Comparison of ENCODE assay signal across 8 cellular contexts in genomic region chr3:48664313-48664644, GRCh38. TPM values are rescaled to one million over a fixed set of nuclear protein-coding genes. Genes with fewer than 3 reads are reported as not detected.
DNase-seq lines count a peak whose midpoint lies in the region; ATAC-seq and TF ChIP-seq lines count a peak whose summit lies in the region.

No MANE protein-coding gene starts in this region.

- peaks cover 5% of the 10 kb centered on the region for H3K36me3 Mint-ChIP-seq in stimulated activated naive CD8-positive, alpha-beta T cell treated with anti-CD3 and anti-CD28 coated beads, Interleukin-15, Interleukin-2, amounts not matched to agents 100 ng/mL and 50 ng/mL, for 24 hours (ENCODE audit: low read depth)
- peaks cover 5% of the 10 kb centered on the region for H3K36me3 Mint-ChIP-seq in type B pancreatic cell

- H3K27ac ChIP-seq in ascending aorta = peak overlapping the region; percentile 95 to 97

- no peak overlapping the region for H3K27ac Mint-ChIP-seq in stimulated activated naive CD8-positive, alpha-beta T cell treated with anti-CD3 and anti-CD28 coated beads, Interleukin-15, Interleukin-2, amounts not matched to agents 100 ng/mL and 50 ng/mL, for 24 hours
- H3K27ac Mint-ChIP-seq in type B pancreatic cell = peak overlapping the region; percentile 100

- H3K36me3 ChIP-seq in ascending aorta (peaks cover 0 to 4% of the 10 kb centered on the region in 2 donors), mucosa of descending colon (ENCODE audit: low read depth) (no peaks in the 10 kb centered on the region)

- peak overlapping the region in 1 of 2 donors; percentile 73 for H3K4me3 ChIP-seq in ascending aorta
- H3K4me3 ChIP-seq in mucosa of descending colon = no peak overlapping the region

- peaks cover 21% of the 10 kb centered on the region for H3K27me3 Mint-ChIP-seq in stimulated activated naive CD8-positive, alpha-beta T cell treated with anti-CD3 and anti-CD28 coated beads, Interleukin-15, Interleukin-2, amounts not matched to agents 100 ng/mL and 50 ng/mL, for 24 hours
- H3K27me3 Mint-ChIP-seq in type B pancreatic cell = peaks cover 9% of the 10 kb centered on the region

- peak overlapping the region; percentile 86 for H3K4me3 Mint-ChIP-seq in stimulated activated naive CD8-positive, alpha-beta T cell treated with anti-CD3 and anti-CD28 coated beads, Interleukin-15, Interleukin-2, amounts not matched to agents 100 ng/mL and 50 ng/mL, for 24 hours
- peak overlapping the region; percentile 100 for H3K4me3 Mint-ChIP-seq in type B pancreatic cell

- H3K4me1 ChIP-seq in ascending aorta (peaks cover 6 to 14% of the 10 kb centered on the region in 2 donors), mucosa of descending colon (ENCODE audit: low read depth) (peaks cover 14% of the 10 kb centered on the region)

- no peak for DNase-seq in stimulated activated naive CD8-positive, alpha-beta T cell treated with anti-CD3 and anti-CD28 coated beads, Interleukin-15, Interleukin-2, amounts not matched to agents 100 U/mL and 50 U/mL, for 24 hours
- no peak for DNase-seq in ascending aorta (ENCODE audit: low spot score in 2 of 2)
- DNase-seq in mucosa of descending colon = no peak
- DNase-seq in type B pancreatic cell (ENCODE audit: extremely low spot score, unreplicated experiment) = no peak
- no peak for DNase-seq in T1000 (lab: John Stamatoyannopoulos, UW)

- H3K4me1 Mint-ChIP-seq in stimulated activated naive CD8-positive, alpha-beta T cell treated with anti-CD3 and anti-CD28 coated beads, Interleukin-15, Interleukin-2, amounts not matched to agents 100 ng/mL and 50 ng/mL, for 24 hours (ENCODE audit: low read depth) = peaks cover 21% of the 10 kb centered on the region
- peaks cover 11% of the 10 kb centered on the region for H3K4me1 Mint-ChIP-seq in type B pancreatic cell (ENCODE audit: unreplicated experiment)

- ATAC-seq in stimulated activated naive CD8-positive, alpha-beta T cell treated with anti-CD3 and anti-CD28 coated beads, Interleukin-15, Interleukin-2, amounts not matched to agents 100 U/mL and 50 U/mL, for 24 hours = no peak
- no peak for ATAC-seq in mucosa of descending colon
- ATAC-seq in GM19455 (IDR thresholded peaks at IDR 0.05; ENCODE audit: unreplicated experiment) = no peak
- ATAC-seq in HG03432 (IDR thresholded peaks at IDR 0.05; ENCODE audit: unreplicated experiment) = no peak

- H3K9me3 ChIP-seq in ascending aorta (no peaks in the 10 kb centered on the region), mucosa of descending colon (no peaks in the 10 kb centered on the region)

- H3K9me3 Mint-ChIP-seq in stimulated activated naive CD8-positive, alpha-beta T cell treated with anti-CD3 and anti-CD28 coated beads, Interleukin-15, Interleukin-2, amounts not matched to agents 100 ng/mL and 50 ng/mL, for 24 hours = no peaks in the 10 kb centered on the region
- H3K9me3 Mint-ChIP-seq in type B pancreatic cell = no peaks in the 10 kb centered on the region

- peak in 1 of 3 experiments; percentile 4 for TF ChIP-seq CTCF in ascending aorta (IDR thresholded peaks at IDR 0.05)
- TF ChIP-seq CTCF in mucosa of descending colon (IDR thresholded peaks at IDR 0.05) = peak; percentile 5
- peak; percentile 50 for TF ChIP-seq CTCF in type B pancreatic cell (conservative IDR thresholded peaks at IDR 0.05)

- no peaks in the 10 kb centered on the region for H3K27me3 ChIP-seq in ascending aorta

- intact Hi-C loops in ascending aorta (cut with DNase I) (loop anchor here (1.0 kb wide), 2 partner anchors 21 to 199 kb away; partner anchors contain the start of gene NCKIPSD), mucosa of descending colon (cut with DNase I, micrococcal nuclease) (no loop called here)

RNA-seq across cellular contexts. Expression of gene CELSR3, which starts 1.6 kb away (rescaled TPM):
- total RNA-seq in ascending aorta = 2.6 TPM
- total RNA-seq in mucosa of descending colon = 1 to 10 TPM; 1.1 to 2.7 (median 2.3) TPM
- 9.8 and 10.2 TPM in 2 replicates for total RNA-seq in type B pancreatic cell (ENCODE audit: low replicate concordance)

RNA-seq across cellular contexts. Expression of gene NCKIPSD, which starts 21.4 kb away (rescaled TPM):
- total RNA-seq in ascending aorta (102 TPM), mucosa of descending colon (10 to 100 TPM; 21.7 to 27.3 (median 23.7) TPM), type B pancreatic cell (ENCODE audit: low replicate concordance) (20.1 and 22.1 TPM in 2 replicates)

RNA-seq across cellular contexts. Expression of gene SLC26A6, which starts 29.0 kb away (rescaled TPM):
- total RNA-seq in ascending aorta (28.1 TPM), mucosa of descending colon (100 to 1,000 TPM in 2 of 3 donors, 10 to 100 TPM in 1; 78.6 to 161 (median 104) TPM), type B pancreatic cell (ENCODE audit: low replicate concordance) (19.7 and 35.6 TPM in 2 replicates)

RNA-seq across cellular contexts. Expression of gene TMEM89, which starts 42.7 kb away (rescaled TPM):
- total RNA-seq in ascending aorta (not detected), mucosa of descending colon (1 to 10 TPM in 1 of 3 donors, under 1 TPM in 1, not detected in 1; 0.65 to 1.1 TPM), type B pancreatic cell (ENCODE audit: low replicate concordance) (not detected in 2 replicates)

RNA-seq across cellular contexts. Expression of gene IP6K2, which starts 52.7 kb away (rescaled TPM):
- 101 TPM for total RNA-seq in ascending aorta
- 100 to 1,000 TPM in 2 of 3 donors, 10 to 100 TPM in 1; 99.3 to 199 (median 137) TPM for total RNA-seq in mucosa of descending colon
- total RNA-seq in type B pancreatic cell (ENCODE audit: low replicate concordance) = 104 and 145 TPM in 2 replicates
